1 cellular context compared by ENCODE assay signal in the genomic region with DNA sequence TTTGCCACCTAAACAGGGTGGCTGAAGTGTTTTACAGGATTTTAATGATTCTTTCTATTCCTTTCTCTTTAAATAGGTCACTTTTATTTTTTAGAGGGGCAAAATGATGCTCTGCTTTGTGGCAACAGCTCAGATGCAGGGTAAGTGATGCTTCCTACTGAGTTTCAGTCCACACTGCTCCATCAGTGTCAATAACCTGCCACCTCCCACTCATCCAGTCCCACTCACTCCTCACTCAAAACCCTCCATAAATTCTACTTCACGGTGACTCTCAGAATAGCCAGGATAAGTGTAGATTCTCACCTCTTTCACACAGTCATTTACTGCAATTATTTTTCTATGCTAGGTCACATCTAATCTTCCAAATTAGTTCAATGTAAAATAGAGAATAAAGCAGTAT.
TF ChIP-seq lines count a peak whose summit lies in the region.

No MANE protein-coding gene starts in this region.

TF ChIP-seq in HEK293, 187 proteins besides CTCF, POLR2A, EP300 and RAD21 (continued from another document):
- TF ChIP-seq, protein P1, sequence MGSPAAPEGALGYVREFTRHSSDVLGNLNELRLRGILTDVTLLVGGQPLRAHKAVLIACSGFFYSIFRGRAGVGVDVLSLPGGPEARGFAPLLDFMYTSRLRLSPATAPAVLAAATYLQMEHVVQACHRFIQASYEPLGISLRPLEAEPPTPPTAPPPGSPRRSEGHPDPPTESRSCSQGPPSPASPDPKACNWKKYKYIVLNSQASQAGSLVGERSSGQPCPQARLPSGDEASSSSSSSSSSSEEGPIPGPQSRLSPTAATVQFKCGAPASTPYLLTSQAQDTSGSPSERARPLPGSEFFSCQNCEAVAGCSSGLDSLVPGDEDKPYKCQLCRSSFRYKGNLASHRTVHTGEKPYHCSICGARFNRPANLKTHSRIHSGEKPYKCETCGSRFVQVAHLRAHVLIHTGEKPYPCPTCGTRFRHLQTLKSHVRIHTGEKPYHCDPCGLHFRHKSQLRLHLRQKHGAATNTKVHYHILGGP (tag by site-specific recombination; IDR thresholded peaks at IDR 0.05), result no peak
- peak; percentile 39 for TF ChIP-seq ZFHX2 (tag by site-specific recombination; conservative IDR thresholded peaks at IDR 0.05)
